Comparison of ENCODE assay signal across 8 cellular contexts in genomic region chr19:14418743-14419037, GRCh38. TPM values are rescaled to one million over a fixed set of nuclear protein-coding genes. Genes with fewer than 3 reads are reported as not detected.
DNase-seq lines count a peak whose midpoint lies in the region; ATAC-seq and TF ChIP-seq lines count a peak whose summit lies in the region.

No MANE protein-coding gene starts in this region.

- H3K36me3 Mint-ChIP-seq in brain = peaks cover 29% of the 10 kb centered on the region

- peak overlapping the region; percentile 89 to 99 (median 95) for H3K27ac Mint-ChIP-seq in brain

- peaks cover 0 to 24% (median 3%) of the 10 kb centered on the region in 5 experiments for H3K9me3 Mint-ChIP-seq in brain

- no peak for DNase-seq in heart right ventricle
- DNase-seq in left ventricle myocardium superior = no peak
- DNase-seq in aorta = no peak
- DNase-seq in MV-4-11 (lab: John Stamatoyannopoulos, UW) = no peak
- DNase-seq in stimulated activated CD4-positive, alpha-beta T cell treated with anti-CD3 and anti-CD28 coated beads, Interleukin-15, amount 100 ng/mL, for 24 hours = no peak

- H3K36me3 ChIP-seq in heart right ventricle (peaks cover 0 to 21% (median 0%) of the 10 kb centered on the region in 9 donors), mesodermal cell (ENCODE audit: control insufficient read depth, insufficient read depth, low read length) (peaks cover 35% of the 10 kb centered on the region), aorta (ENCODE audit: control insufficient read depth in 1 of 2, insufficient read depth in 2 of 2, low read length in 1 of 2) (no peaks in the 10 kb centered on the region)

- no peaks in the 10 kb centered on the region for H3K27me3 ChIP-seq in heart right ventricle
- H3K27me3 ChIP-seq in aorta (ENCODE audit: control insufficient read depth in 1 of 2, insufficient read depth in 2 of 2, low read length in 1 of 2) = no peaks in the 10 kb centered on the region

- peak overlapping the region; percentile 87 to 94 (median 91) for H3K4me3 Mint-ChIP-seq in brain

- peaks cover 58% of the 10 kb centered on the region for H3K4me1 Mint-ChIP-seq in brain

- H3K9me3 ChIP-seq in heart right ventricle (no peaks in the 10 kb centered on the region), mesodermal cell (ENCODE audit: control insufficient read depth, low read length) (no peaks in the 10 kb centered on the region), aorta (ENCODE audit: control insufficient read depth, low read length) (no peaks in the 10 kb centered on the region)

- ATAC-seq in heart right ventricle (no peak), left ventricle myocardium superior (no peak), aorta (ENCODE audit: low FRiP score) (no peak), HG03196 (IDR thresholded peaks at IDR 0.05; ENCODE audit: unreplicated experiment) (no peak)

- 1 to 2% methylated on average over 18 of the region's 18 CpGs for WGBS in heart right ventricle, 2 donors
- 0% methylated on average over 12 to 15 of the region's 18 CpGs for WGBS in mesodermal cell (ENCODE audit: insufficient coverage in 2 of 2), 2 experiments
- 0% methylated on average over 18 of the region's 18 CpGs for WGBS in aorta, 2 donors

- H3K4me1 ChIP-seq in heart right ventricle (peaks cover 5 to 67% (median 36%) of the 10 kb centered on the region in 9 donors), mesodermal cell (ENCODE audit: control insufficient read depth, insufficient read depth, low read length, poor library complexity, severe bottlenecking) (peaks cover 7% of the 10 kb centered on the region), aorta (ENCODE audit: control insufficient read depth in 1 of 2, insufficient read depth in 2 of 2, low read length in 2 of 2) (no peaks in the 10 kb centered on the region)

- H3K27ac ChIP-seq in heart right ventricle = peak overlapping the region; percentile 44 to 93 (median 90)
- peak overlapping the region; percentile 96 for H3K27ac ChIP-seq in mesodermal cell (ENCODE audit: low read depth, low read length, severe bottlenecking)
- peak overlapping the region; percentile 14 to 61 for H3K27ac ChIP-seq in aorta (ENCODE audit: low read depth in 1 of 2, low read length in 2 of 2)

- H3K4me3 ChIP-seq in heart right ventricle = peak overlapping the region; percentile 72 to 97 (median 92)
- H3K4me3 ChIP-seq in mesodermal cell (ENCODE audit: extremely low read depth, insufficient read depth, low read length, poor library complexity, severe bottlenecking) = peak overlapping the region; percentile 90
- peak overlapping the region; percentile 89 to 96 for H3K4me3 ChIP-seq in aorta (ENCODE audit: low read length in 2 of 2)

- H3K27me3 Mint-ChIP-seq in brain = peaks cover 14% of the 10 kb centered on the region

- TF ChIP-seq CTCF in heart right ventricle (IDR thresholded peaks at IDR 0.05) = no peak
- TF ChIP-seq CTCF in brain (conservative IDR thresholded peaks at IDR 0.05) = no peak

- intact Hi-C loops in heart right ventricle (cut with DNase I) (loop anchor here in 2 of 10 donors (10.0 kb wide), 1 partner anchor 274 kb away; no protein-coding TSS in a partner anchor), left ventricle myocardium superior (cut with micrococcal nuclease) (no loop called here), aorta (cut with DNase I) (no loop called here)

RNA-seq across cellular contexts. Expression of gene DDX39A, which starts 0.5 kb away (rescaled TPM):
- total RNA-seq in heart right ventricle (10 to 100 TPM; 15.4 to 39.6 (median 21.7) TPM), left ventricle myocardium superior (32.4 TPM), aorta (10 to 100 TPM; 45.0 to 49.5 TPM)
- polyA plus RNA-seq in heart right ventricle (100 to 1,000 TPM in 1 of 2 donors, 10 to 100 TPM in 1; 78.3 to 110 TPM), brain (ENCODE audit: insufficient read depth, low read depth, low replicate concordance) (202 TPM), aorta (10 to 100 TPM; 28.5 to 98.7 TPM)
- 50.4 TPM for polyA plus RNA-seq in mesodermal cell (2013, experiment 1 of 2)
- 46.8 TPM for polyA plus RNA-seq in mesodermal cell (2013, experiment 2 of 2)

RNA-seq across cellular contexts. Expression of gene PKN1, which starts 14.4 kb away (rescaled TPM):
- total RNA-seq in heart right ventricle (100 to 1,000 TPM in 9 of 10 donors, 10 to 100 TPM in 1; 85.2 to 176 (median 126) TPM), left ventricle myocardium superior (162 TPM), aorta (100 to 1,000 TPM; 106 to 112 TPM)
- polyA plus RNA-seq in heart right ventricle (100 to 1,000 TPM; 108 to 146 TPM), brain (ENCODE audit: insufficient read depth, low read depth, low replicate concordance) (287 TPM), aorta (10 to 100 TPM; 38.7 to 68.1 TPM)
- polyA plus RNA-seq in mesodermal cell (2013, experiment 1 of 2) = 81.2 TPM
- 67.1 TPM for polyA plus RNA-seq in mesodermal cell (2013, experiment 2 of 2)

RNA-seq across cellular contexts. Expression of gene ADGRE5, which starts 37.4 kb away (rescaled TPM):
- total RNA-seq in heart right ventricle (10 to 100 TPM; 24.0 to 58.0 (median 32.8) TPM), left ventricle myocardium superior (39.5 TPM), aorta (100 to 1,000 TPM; 158 to 337 TPM)
- polyA plus RNA-seq in heart right ventricle (10 to 100 TPM; 14.5 to 30.6 TPM), brain (ENCODE audit: insufficient read depth, low read depth, low replicate concordance) (8.2 TPM), aorta (10 to 100 TPM; 38.6 to 92.7 TPM)
- 18.4 TPM for polyA plus RNA-seq in mesodermal cell (2013, experiment 1 of 2)
- polyA plus RNA-seq in mesodermal cell (2013, experiment 2 of 2) = 15.9 TPM

RNA-seq across cellular contexts. Expression of gene PTGER1, which starts 56.5 kb away (rescaled TPM):
- under 1 TPM in 1 of 10 donors, not detected in 9; 0.17 TPM for total RNA-seq in heart right ventricle
- under 1 TPM in 1 of 2 donors, not detected in 1; 0.16 TPM for polyA plus RNA-seq in heart right ventricle
- total RNA-seq in left ventricle myocardium superior = not detected
- 1.5 TPM for polyA plus RNA-seq in brain (ENCODE audit: insufficient read depth, low read depth, low replicate concordance)
- 0.18 TPM for polyA plus RNA-seq in mesodermal cell (2013, experiment 1 of 2)
- polyA plus RNA-seq in mesodermal cell (2013, experiment 2 of 2) = not detected
- total RNA-seq in aorta = 1 to 10 TPM; 2.3 to 4.4 TPM
- not detected for polyA plus RNA-seq in aorta

Comparison
In these comparisons a context has a peak if more than half of its experiments do, and no peak if none do; other contexts are left out.
1. H3K27ac ChIP-seq: peak in every context shown above with its lines; median percentile 96 in mesodermal cell; 90 in heart right ventricle; 38 in aorta.